In genomic region chr3:157042226-157042625, GRCh38 we compare ENCODE assay signal across 26 cellular contexts.
"Had no signal": no experiment of that assay in that cellular context is flagged by ENCODE, and none has a peak within 500 bp of the region (broad histone marks: within the 10 kb centered on the region; RNA-seq: fewer than 3 reads in every experiment).

No MANE protein-coding gene starts in this region.

- H3K9me3 ChIP-seq: adrenal gland, body of pancreas, colonic mucosa, esophagus squamous epithelium had no signal

- H3K27me3 ChIP-seq: adrenal gland, body of pancreas, colonic mucosa, foreskin keratinocyte had no signal

- H3K4me1 ChIP-seq: adrenal gland, body of pancreas, colonic mucosa, esophagus squamous epithelium, foreskin keratinocyte had no signal

- H3K27ac ChIP-seq: adrenal gland, body of pancreas, colonic mucosa, epithelial cell of prostate, esophagus squamous epithelium, foreskin keratinocyte had no signal

- H3K36me3 ChIP-seq: adrenal gland, colonic mucosa, esophagus squamous epithelium had no signal

- H3K4me3 ChIP-seq: adrenal gland, body of pancreas, colonic mucosa, esophagus squamous epithelium had no signal

- ATAC-seq: activated CD4-positive, alpha-beta T cell treated with anti-CD3 and anti-CD28 coated beads for 36 hours; activated CD8-positive, alpha-beta memory T cell treated with anti-CD3 and anti-CD28 coated beads, Interleukin-2, amount 10 ng/mL, durations not matched to agents 7 days and 5 days; activated CD8-positive, alpha-beta T cell treated with anti-CD3 and anti-CD28 coated beads, Interleukin-2, amount 10 ng/mL, durations not matched to agents 7 days and 5 days; activated naive CD8-positive, alpha-beta T cell treated with anti-CD3 and anti-CD28 coated beads, Interleukin-2, amount 50 U/mL, for 24 hours; body of pancreas; foreskin keratinocyte had no signal

- DNase-seq: activated CD4-positive, alpha-beta memory T cell treated with anti-CD3 and anti-CD28 coated beads for 36 hours; activated CD4-positive, alpha-beta T cell treated with anti-CD3 and anti-CD28 coated beads for 36 hours; activated CD4-positive, alpha-beta T cell treated with anti-CD3 and anti-CD28 coated beads, Interleukin-2, amount 10 ng/mL, durations not matched to agents 24 days and 14 days; activated CD4-positive, CD25-positive, alpha-beta regulatory T cell; activated CD4-positive, CD25-positive, alpha-beta regulatory T cell treated with anti-CD3 and anti-CD28 coated beads, Interleukin-2, amount 50 U/mL, for 72 hours; activated CD8-positive, alpha-beta memory T cell treated with anti-CD3 and anti-CD28 coated beads, Interleukin-2, amount 10 ng/mL, durations not matched to agents 7 days and 5 days; activated CD8-positive, alpha-beta memory T cell treated with anti-CD3 and anti-CD28 coated beads, Interleukin-2, amount 50 U/mL, for 4 hours; activated CD8-positive, alpha-beta T cell treated with anti-CD3 and anti-CD28 coated beads, Interleukin-2, amount 10 ng/mL, durations not matched to agents 7 days and 5 days; activated effector memory CD4-positive, alpha-beta T cell treated with anti-CD3 and anti-CD28 coated beads, Interleukin-2, amount 50 U/mL, for 16 hours; activated naive CD4-positive, alpha-beta T cell treated with anti-CD3 and anti-CD28 coated beads for 36 hours; activated naive CD8-positive, alpha-beta T cell treated with anti-CD3 and anti-CD28 coated beads for 36 hours; activated naive CD8-positive, alpha-beta T cell treated with anti-CD3 and anti-CD28 coated beads, Interleukin-2, amount 50 U/mL, for 24 hours; activated T-cell treated with anti-CD3 and anti-CD28 coated beads, Interleukin-2, amount 50 U/mL, for 1 hour; activated T-cell treated with anti-CD3 and anti-CD28 coated beads, Interleukin-2, amount 50 U/mL, for 48 hours; adrenal gland; amygdala; aorta; body of pancreas; central memory CD4-positive, alpha-beta T cell; cerebellar nuclear complex; colonic mucosa; effector CD8-positive, alpha-beta T cell; esophagus squamous epithelium; foreskin keratinocyte; T-helper 2 cell had no signal
